Comparison of ENCODE assay signal across 27 cellular contexts in the genomic region with DNA sequence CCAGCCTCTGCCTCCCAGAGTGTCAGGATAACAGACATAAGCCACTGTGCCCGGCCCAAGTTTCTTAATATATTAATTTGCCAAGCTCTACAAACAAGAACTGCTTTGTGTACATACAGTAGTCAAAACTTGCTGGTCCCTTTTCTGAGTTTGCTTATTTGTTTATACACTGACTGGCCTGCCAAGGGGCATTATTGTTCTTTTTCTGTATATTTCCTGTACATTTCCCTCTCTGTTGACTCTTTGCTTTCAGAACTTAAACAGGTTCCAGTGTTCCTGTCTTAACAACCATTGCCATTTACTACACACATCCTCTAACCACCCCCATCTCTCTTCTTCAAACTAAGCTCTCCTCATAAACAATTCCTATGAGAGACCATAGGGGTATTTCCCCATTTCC.
DNase-seq lines count a peak whose midpoint lies in the region; ATAC-seq and TF ChIP-seq lines count a peak whose summit lies in the region.
"Had no signal": no experiment of that assay in that cellular context is flagged by ENCODE, and none has a peak within 500 bp of the region (broad histone marks: within the 10 kb centered on the region; RNA-seq: fewer than 3 reads in every experiment).

No MANE protein-coding gene starts in this region.

- H2AK9ac ChIP-seq in IMR-90 (replicated peaks; ENCODE audit: low read depth, low read length, poor library complexity), result no peak overlapping the region

- DNase-seq in SIG-M5 treated with dmso at 0.1 percent for 504 hours (lab: John Stamatoyannopoulos, UW; ENCODE audit: unreplicated experiment) (peak; percentile 19), SIG-M5 (lab: John Stamatoyannopoulos, UW) (no peak), IMR-90 (no peak), SK-MEL-5 (ENCODE audit: low read depth, low spot score) (peak; percentile 71), mesenchymal stem cell (peak; percentile 41), hepatic stellate cell (ENCODE audit: low spot score) (no peak)
- DNase-seq in CD8-positive, alpha-beta T cell, result no peak
- DNase-seq: 8988T; activated CD4-positive, alpha-beta T cell treated with anti-CD3 and anti-CD28 coated beads, Interleukin-2, amount 50 U/mL, for 1 hour; activated naive CD4-positive, alpha-beta T cell treated with anti-CD3 and anti-CD28 coated beads, Interleukin-2, amount 10 ng/mL, durations not matched to agents 7 days and 5 days; brain microvascular endothelial cell; CD4-positive, alpha-beta memory T cell; DMS 273 treated with DMSO at 0.1 percent for 48 hours; effector CD4-positive, alpha-beta T cell; lower lobe of right lung; mucosa of descending colon; NCI-H1417 treated with DMSO at 0.1 percent for 48 hours; NCI-H2081 treated with DMSO at 0.1 percent for 48 hours; NCI-H345; NCI-H774; retina; stomach; thyroid gland had no signal

- H3K14ac ChIP-seq in IMR-90 (replicated peaks; ENCODE audit: low read depth, low read length) (no peak overlapping the region), mesenchymal stem cell (ENCODE audit: low read length in 2 of 2) (no peak overlapping the region)

- no peak for TF ChIP-seq CTCF in IMR-90 (conservative IDR thresholded peaks at IDR 0.05; ENCODE audit: low read depth, low read length)
- no peak for TF ChIP-seq CTCF in CD8-positive, alpha-beta T cell (IDR thresholded peaks at IDR 0.05)

- H3K79me1 ChIP-seq in IMR-90 (ENCODE audit: low read depth in 1 of 2, low read length in 2 of 2), result no peaks in the 10 kb centered on the region
- H3K79me1 ChIP-seq in mesenchymal stem cell (replicated peaks; ENCODE audit: low read length, poor library complexity, severe bottlenecking), result peaks cover 2% of the 10 kb centered on the region

- no peak overlapping the region for H2AFZ ChIP-seq in IMR-90 (replicated peaks; ENCODE audit: low read length, poor library complexity)
- H2AFZ ChIP-seq in mesenchymal stem cell (ENCODE audit: low read depth, low read length), result no peak overlapping the region

- H3K56ac ChIP-seq in IMR-90 (ENCODE audit: extremely low read depth, insufficient read depth, low read length), result no peak overlapping the region

- H2BK5ac ChIP-seq in IMR-90 (ENCODE audit: low read depth, low read length, poor library complexity, severe bottlenecking), result no peak overlapping the region
- no peak overlapping the region for H2BK5ac ChIP-seq in mesenchymal stem cell (ENCODE audit: low read depth, low read length, poor library complexity, severe bottlenecking)

- H3K4ac ChIP-seq in IMR-90 (ENCODE audit: low read depth, low read length), result no peak overlapping the region
- no peak overlapping the region for H3K4ac ChIP-seq in mesenchymal stem cell (ENCODE audit: low read depth in 1 of 2, low read length in 2 of 2)

- H3K9ac ChIP-seq in IMR-90 (ENCODE audit: low read depth, low read length) (no peak overlapping the region), mesenchymal stem cell (ENCODE audit: low read length) (no peak overlapping the region)

- H2BK15ac ChIP-seq in IMR-90 (ENCODE audit: low read depth, low read length) (no peak overlapping the region), mesenchymal stem cell (ENCODE audit: low read depth, poor library complexity, severe bottlenecking) (no peak overlapping the region)

- H3K23ac ChIP-seq in IMR-90 (ENCODE audit: low read depth, low read length) (no peak overlapping the region), mesenchymal stem cell (ENCODE audit: low read length in 2 of 2) (no peak overlapping the region)

- no peaks in the 10 kb centered on the region for H3K9me3 ChIP-seq in IMR-90 (ENCODE audit: control insufficient read depth, insufficient read depth, low read length)
- no peaks in the 10 kb centered on the region for H3K9me3 ChIP-seq in mesenchymal stem cell (ENCODE audit: control insufficient read depth, low read length)
- no peaks in the 10 kb centered on the region for H3K9me3 ChIP-seq in CD8-positive, alpha-beta T cell (ENCODE audit: low read length)
- H3K9me3 ChIP-seq: lower lobe of right lung, mucosa of descending colon, stomach, thyroid gland, vagina had no signal

- H3K4me3 Mint-ChIP-seq in CD8-positive, alpha-beta T cell, result no peak overlapping the region
- H3K4me3 Mint-ChIP-seq: activated naive CD4-positive, alpha-beta T cell treated with anti-CD3 and anti-CD28 coated beads, Interleukin-2, amount 10 ng/mL, durations not matched to agents 7 days and 5 days; CD4-positive, alpha-beta memory T cell; nephron had no signal

- H3K4me3 ChIP-seq in IMR-90 (ENCODE audit: insufficient read depth, low read depth, low read length) (no peak overlapping the region), mesenchymal stem cell (ENCODE audit: insufficient read depth in 1 of 2, low read depth in 1 of 2, low read length in 2 of 2) (no peak overlapping the region)
- H3K4me3 ChIP-seq in CD8-positive, alpha-beta T cell (ENCODE audit: low read depth, low read length), result no peak overlapping the region
- H3K4me3 ChIP-seq: lower lobe of right lung, mucosa of descending colon, skin epidermis, stomach, thyroid gland, vagina had no signal

- POLR2A ChIA-PET in IMR-90 (lab: Charles Lee; ENCODE audit: unreplicated experiment), result no interaction called here
- POLR2A ChIA-PET in CD8-positive, alpha-beta T cell (lab: Charles Lee), result interaction anchor here (0.8 kb wide), 1 partner anchor 189 kb away, joined by 3 read pairs; a partner anchor contains a TSS

- H4K91ac ChIP-seq in IMR-90 (ENCODE audit: insufficient read depth, low read depth, low read length), result no peak overlapping the region
- H4K91ac ChIP-seq in mesenchymal stem cell (ENCODE audit: low read length), result no peak overlapping the region

- in situ Hi-C loops in IMR-90 (cut with MboI; ENCODE audit: low sequenced_read_pairs), result no loop called here
- in situ Hi-C loops in SK-MEL-5 (cut with HindIII; ENCODE audit: low pct_unique_long_range_greater_than_20kb, low sequenced_read_pairs), result no loop called here

- no peak for TF ChIP-seq POLR2A in IMR-90 (IDR thresholded peaks at IDR 0.05; ENCODE audit: low read depth, low read length)

- H2AK5ac ChIP-seq in IMR-90 (ENCODE audit: low read depth, low read length), result no peak overlapping the region
- H2AK5ac ChIP-seq in mesenchymal stem cell (ENCODE audit: low read length, severe bottlenecking), result no peak overlapping the region

- no peak overlapping the region for H3K18ac ChIP-seq in IMR-90 (ENCODE audit: low read depth, low read length)
- peak overlapping the region in 1 of 2 experiments; percentile 70 for H3K18ac ChIP-seq in mesenchymal stem cell (ENCODE audit: low read depth in 1 of 2, low read length in 2 of 2)

- intact Hi-C loops in IMR-90 (cut with micrococcal nuclease), result no loop called here
- intact Hi-C loops in CD8-positive, alpha-beta T cell (cut with DNase I, micrococcal nuclease), result no loop called here

- no peak overlapping the region for H2BK12ac ChIP-seq in mesenchymal stem cell (ENCODE audit: low read length in 2 of 2)

- H3K4me2 ChIP-seq in IMR-90 (ENCODE audit: low read depth, low read length) (no peak overlapping the region; the same call in 1 of the 2 replicates), mesenchymal stem cell (ENCODE audit: low read length, poor library complexity, severe bottlenecking) (no peak overlapping the region)

- peaks cover 6% of the 10 kb centered on the region for H3K4me1 Mint-ChIP-seq in CD8-positive, alpha-beta T cell (ENCODE audit: low read depth)
- H3K4me1 Mint-ChIP-seq: nephron had no signal

- no peaks in the 10 kb centered on the region for H3K9me3 Mint-ChIP-seq in CD8-positive, alpha-beta T cell
- H3K9me3 Mint-ChIP-seq: activated naive CD4-positive, alpha-beta T cell treated with anti-CD3 and anti-CD28 coated beads, Interleukin-2, amount 10 ng/mL, durations not matched to agents 7 days and 5 days; CD4-positive, alpha-beta memory T cell; nephron had no signal

- CTCF ChIA-PET in IMR-90 (lab: Yijun Ruan, JAX), result interaction anchor here (0.7 to 0.8 kb wide), 3 partner anchors 20 to 99 kb away, joined by 3 to 4 read pairs (median 4); no protein-coding TSS in a partner anchor
- CTCF ChIA-PET in CD8-positive, alpha-beta T cell (lab: Charles Lee), result interaction anchor here (0.9 kb wide), 1 partner anchor 34 kb away, joined by 4 read pairs; no protein-coding TSS in a partner anchor

- WGBS in IMR-90 (ENCODE audit: extremely low coverage in 2 of 2, insufficient read length in 1 of 2), 2 experiments, result no CpG with 5 or more reads among the region's 1 CpG
- 80% methylated on average over 1 of the region's 1 CpG for WGBS in mesenchymal stem cell

- no peak overlapping the region for H4K5ac ChIP-seq in IMR-90 (ENCODE audit: low read depth, low read length)

- H2BK120ac ChIP-seq in IMR-90 (ENCODE audit: low read depth, low read length) (no peak overlapping the region), mesenchymal stem cell (ENCODE audit: low read depth, low read length) (no peak overlapping the region)

- H3K27ac Mint-ChIP-seq in CD8-positive, alpha-beta T cell, result no peak overlapping the region
- H3K27ac Mint-ChIP-seq: activated naive CD4-positive, alpha-beta T cell treated with anti-CD3 and anti-CD28 coated beads, Interleukin-2, amount 10 ng/mL, durations not matched to agents 7 days and 5 days; nephron had no signal

- no peaks in the 10 kb centered on the region for H3K36me3 Mint-ChIP-seq in CD8-positive, alpha-beta T cell
- H3K36me3 Mint-ChIP-seq: activated naive CD4-positive, alpha-beta T cell treated with anti-CD3 and anti-CD28 coated beads, Interleukin-2, amount 10 ng/mL, durations not matched to agents 7 days and 5 days had no signal

- H3K27me3 Mint-ChIP-seq in CD8-positive, alpha-beta T cell (ENCODE audit: low read depth), result no peaks in the 10 kb centered on the region
- H3K27me3 Mint-ChIP-seq: activated naive CD4-positive, alpha-beta T cell treated with anti-CD3 and anti-CD28 coated beads, Interleukin-2, amount 10 ng/mL, durations not matched to agents 7 days and 5 days; CD4-positive, alpha-beta memory T cell had no signal

- BruUV-seq in IMR-90 (replicated peaks; lab: Mats Ljungman, UMichigan), result no TSS peak

- H3K27ac ChIP-seq in IMR-90 (ENCODE audit: insufficient read depth, low read length) (no peak overlapping the region), mesenchymal stem cell (ENCODE audit: low read length, poor library complexity, severe bottlenecking) (no peak overlapping the region)
- no peak overlapping the region for H3K27ac ChIP-seq in CD8-positive, alpha-beta T cell (ENCODE audit: low read depth, low read length)
- H3K27ac ChIP-seq: brain microvascular endothelial cell, lower lobe of right lung, skin epidermis, stomach, thyroid gland, vagina had no signal

- dilution Hi-C loops in IMR-90 (cut with HindIII; ENCODE audit: low sequenced_read_pairs, unreplicated experiment), result no loop called here

- H3K9me1 ChIP-seq in IMR-90 (ENCODE audit: insufficient read depth, low read length), result no peaks in the 10 kb centered on the region

- no peak for TF ChIP-seq RAD21 in IMR-90 (IDR thresholded peaks at IDR 0.05; ENCODE audit: low read length)

- H3K27me3 ChIP-seq in IMR-90 (ENCODE audit: control insufficient read depth, insufficient read depth, low read length), result no peaks in the 10 kb centered on the region
- no peaks in the 10 kb centered on the region for H3K27me3 ChIP-seq in mesenchymal stem cell (ENCODE audit: control insufficient read depth in 1 of 2, insufficient read depth in 1 of 2, low read length in 2 of 2)
- no peaks in the 10 kb centered on the region for H3K27me3 ChIP-seq in CD8-positive, alpha-beta T cell (ENCODE audit: insufficient read depth, low read length)
- H3K27me3 ChIP-seq: brain microvascular endothelial cell, stomach, thyroid gland, vagina had no signal

- ATAC-seq in IMR-90 (ENCODE audit: low read depth), result peak; percentile 46
- no peak for ATAC-seq in CD8-positive, alpha-beta T cell
- no peak for ATAC-seq in HG03520 (IDR thresholded peaks at IDR 0.05; ENCODE audit: unreplicated experiment)
- ATAC-seq: lower lobe of right lung, mucosa of descending colon had no signal

- H4K20me1 ChIP-seq in IMR-90 (ENCODE audit: insufficient read depth, low read length), result no peaks in the 10 kb centered on the region

- no peak overlapping the region; the same call in 1 of the 2 replicates for H2BK20ac ChIP-seq in IMR-90 (ENCODE audit: low read depth, low read length)

- no peak overlapping the region for H4K8ac ChIP-seq in IMR-90 (ENCODE audit: low read depth in 2 of 2, low read length in 2 of 2)
- no peak overlapping the region for H4K8ac ChIP-seq in mesenchymal stem cell (ENCODE audit: low read length)

- peaks cover 3% of the 10 kb centered on the region for H3K4me1 ChIP-seq in IMR-90 (ENCODE audit: control insufficient read depth, insufficient read depth, low read length)
- no peaks in the 10 kb centered on the region for H3K4me1 ChIP-seq in mesenchymal stem cell (ENCODE audit: control insufficient read depth, insufficient read depth, low read depth, low read length)
- no peaks in the 10 kb centered on the region for H3K4me1 ChIP-seq in CD8-positive, alpha-beta T cell (ENCODE audit: insufficient read depth, low read length)
- H3K4me1 ChIP-seq: lower lobe of right lung, vagina had no signal

- H3K36me3 ChIP-seq in IMR-90 (ENCODE audit: control insufficient read depth, insufficient read depth, low read length), result no peaks in the 10 kb centered on the region
- no peaks in the 10 kb centered on the region for H3K36me3 ChIP-seq in mesenchymal stem cell (ENCODE audit: control insufficient read depth in 1 of 2, insufficient read depth in 2 of 2, low read depth in 1 of 2, low read length in 2 of 2)
- H3K36me3 ChIP-seq in CD8-positive, alpha-beta T cell (ENCODE audit: insufficient read depth, low read length), result no peaks in the 10 kb centered on the region
- H3K36me3 ChIP-seq: brain microvascular endothelial cell, lower lobe of right lung, stomach, thyroid gland, vagina had no signal

Comparison
In these comparisons a context has a peak if more than half of its experiments do, and no peak if none do; other contexts are left out.
1. DNase-seq: peak in SIG-M5 treated with dmso at 0.1 percent for 504 hours (single experiment), SK-MEL-5 (single experiment) and mesenchymal stem cell (single experiment); none in SIG-M5 (single experiment), IMR-90 (single experiment), CD8-positive, alpha-beta T cell (0 of 7) and hepatic stellate cell (single experiment).